In genomic region chr4:5893013-5893580, GRCh38 we compare ENCODE assay signal across 10 cellular contexts. TPM values are rescaled to one million over a fixed set of nuclear protein-coding genes. Genes with fewer than 3 reads are reported as not detected.
A peak's percentile ranks its signal among the peaks of the same experiment; 100 is the strongest.
DNase-seq lines count a peak whose midpoint lies in the region; ATAC-seq and TF ChIP-seq lines count a peak whose summit lies in the region.
"Had no signal": no experiment of that assay in that cellular context is flagged by ENCODE, and none has a peak within 500 bp of the region (broad histone marks: within the 10 kb centered on the region; RNA-seq: fewer than 3 reads in every experiment).

Gene CRMP1, minus strand, starts transcription at chr4:5893086. Its CDS starts 117 bp downstream, at chr4:5892969.

- 30% methylated on average over 4 of the region's 66 CpGs for WGBS in mammary epithelial cell (ENCODE audit: low coverage, missing lambda C conversion rate)

- H3K27ac Mint-ChIP-seq in mesothelial cell of epicardium: no peak within 1 kb of the TSS
- H3K27ac Mint-ChIP-seq: T-helper 17 cell had no signal

- peak within 1 kb of the TSS; percentile 77 to 99 (median 95) for H3K4me2 ChIP-seq in BLaER1 treated with 17β-estradiol and CSF1 and Interleukin-3, amounts not matched to agents 10 nM and 100 nM
- H3K4me2 ChIP-seq in mammary epithelial cell (ENCODE audit: insufficient read depth, low read depth, low read length): peak within 1 kb of the TSS; percentile 64

- peaks cover 6 to 23% (median 9%) of the 10 kb centered on the region in 11 experiments; a peak in 21 of 22 replicates for H3K9me3 ChIP-seq in BLaER1 treated with 17β-estradiol and CSF1 and Interleukin-3, amounts not matched to agents 10 nM and 100 nM (replicated peaks in 1 of 11)
- no peaks in the 10 kb centered on the region for H3K9me3 ChIP-seq in mammary epithelial cell (replicated peaks; ENCODE audit: insufficient read depth, low read length)

- H3K27me3 Mint-ChIP-seq in mesothelial cell of epicardium (ENCODE audit: low read depth): peaks cover 88% of the 10 kb centered on the region

- no peaks in the 10 kb centered on the region for H3K36me3 Mint-ChIP-seq in mesothelial cell of epicardium

- no peak for TF ChIP-seq CTCF in mammary epithelial cell (conservative IDR thresholded peaks at IDR 0.05 in 1 of 2, IDR thresholded peaks at IDR 0.05 in 1 of 2; ENCODE audit: extremely low read depth in 1 of 2, insufficient read depth in 1 of 2, low read depth in 1 of 2, low read length in 2 of 2)
- TF ChIP-seq CTCF in mesothelial cell of epicardium (IDR thresholded peaks at IDR 0.05; ENCODE audit: unreplicated experiment): no peak

- H3K4me1 ChIP-seq in BLaER1 treated with 17β-estradiol and CSF1 and Interleukin-3, amounts not matched to agents 10 nM and 100 nM: peaks cover 45 to 88% (median 74%) of the 10 kb centered on the region in 10 experiments
- no peaks in the 10 kb centered on the region for H3K4me1 ChIP-seq in mammary epithelial cell (ENCODE audit: insufficient read depth, low read length)

- dilution Hi-C loops in mammary epithelial cell (cut with HindIII; ENCODE audit: low sequenced_read_pairs): no loop called here

- ATAC-seq in HG02571 (IDR thresholded peaks at IDR 0.05; ENCODE audit: unreplicated experiment) (no peak), left colon (no peak), HG02763 (IDR thresholded peaks at IDR 0.05; ENCODE audit: unreplicated experiment) (no peak)
- ATAC-seq: stimulated activated naive CD8-positive, alpha-beta T cell treated with anti-CD3 and anti-CD28 coated beads, Interleukin-15, Interleukin-2, amounts not matched to agents 100 U/mL and 50 U/mL, for 24 hours; T-helper 17 cell had no signal

- CTCF ChIA-PET in mammary epithelial cell (lab: Charles Lee; ENCODE audit: low non-redundant PET): no interaction called here

- H3K4me1 Mint-ChIP-seq in mesothelial cell of epicardium: peaks cover 14% of the 10 kb centered on the region

- DNase-seq in NCI-H146 (lab: John Stamatoyannopoulos, UW) (peak; percentile 87), mammary epithelial cell (no peak), mesothelial cell of epicardium (ENCODE audit: low spot score in 2 of 2, unreplicated experiment in 2 of 2) (no peak), inferior parietal cortex (ENCODE audit: extremely low spot score) (no peak), left colon (no peak)
- DNase-seq: stimulated activated naive CD8-positive, alpha-beta T cell treated with anti-CD3 and anti-CD28 coated beads, Interleukin-15, Interleukin-2, amounts not matched to agents 100 U/mL and 50 U/mL, for 24 hours; T-helper 17 cell had no signal

- H3K9ac ChIP-seq in BLaER1 treated with 17β-estradiol and CSF1 and Interleukin-3, amounts not matched to agents 10 nM and 100 nM: peak within 1 kb of the TSS in 1 of 11 experiments; percentile 23; a peak in 2 of 22 replicates
- H3K9ac ChIP-seq in mammary epithelial cell (ENCODE audit: insufficient read depth, low read length): no peak within 1 kb of the TSS

- no TSS peak for BruUV-seq in mammary epithelial cell (replicated peaks; lab: Mats Ljungman, UMichigan)

- intact Hi-C loops in mammary epithelial cell (cut with micrococcal nuclease): no loop called here
- intact Hi-C loops in left colon (cut with DNase I, micrococcal nuclease): no loop called here

- H2AFZ ChIP-seq in mammary epithelial cell (ENCODE audit: low read depth, low read length): no peak within 1 kb of the TSS

- H3K4me3 Mint-ChIP-seq in mesothelial cell of epicardium: peak within 1 kb of the TSS; percentile 20
- H3K4me3 Mint-ChIP-seq: T-helper 17 cell had no signal

- peaks cover 17 to 73% (median 24%) of the 10 kb centered on the region in 11 experiments for H3K27me3 ChIP-seq in BLaER1 treated with 17β-estradiol and CSF1 and Interleukin-3, amounts not matched to agents 10 nM and 100 nM
- H3K27me3 ChIP-seq in mammary epithelial cell (ENCODE audit: insufficient read depth, low read length): peaks cover 58% of the 10 kb centered on the region

- in situ Hi-C loops in mammary epithelial cell (cut with MboI; ENCODE audit: low sequenced_read_pairs in 2 of 2): no loop called here

- H3K4me3 ChIP-seq in BLaER1 treated with 17β-estradiol and CSF1 and Interleukin-3, amounts not matched to agents 10 nM and 100 nM: peak within 1 kb of the TSS in 9 of 10 experiments; percentile 26 to 62 (median 47); a peak in 15 of 20 replicates
- no peak within 1 kb of the TSS for H3K4me3 ChIP-seq in mammary epithelial cell (replicated peaks in 1 of 3; ENCODE audit: insufficient read depth in 1 of 3, low read depth in 2 of 3, low read length in 3 of 3)

- peaks cover 4% of the 10 kb centered on the region for H3K9me3 Mint-ChIP-seq in mesothelial cell of epicardium

- no peaks in the 10 kb centered on the region for H3K79me2 ChIP-seq in mammary epithelial cell (ENCODE audit: insufficient read depth, low read length)

- H3K36me3 ChIP-seq in BLaER1 treated with 17β-estradiol and CSF1 and Interleukin-3, amounts not matched to agents 10 nM and 100 nM: no peaks in the 10 kb centered on the region
- no peaks in the 10 kb centered on the region for H3K36me3 ChIP-seq in mammary epithelial cell (ENCODE audit: insufficient read depth, low read length)

- H4K20me1 ChIP-seq in BLaER1 treated with 17β-estradiol and CSF1 and Interleukin-3, amounts not matched to agents 10 nM and 100 nM: peaks cover 0 to 60% (median 18%) of the 10 kb centered on the region in 11 experiments; a peak in 15 of 22 replicates
- H4K20me1 ChIP-seq in mammary epithelial cell (ENCODE audit: insufficient read depth, low read length): no peaks in the 10 kb centered on the region

- 0 out of 22 replicates have a peak within 1 kb of the TSS, but pooled peaks of 1 of the 11 experiments have one; percentile 6 for H3K27ac ChIP-seq in BLaER1 treated with 17β-estradiol and CSF1 and Interleukin-3, amounts not matched to agents 10 nM and 100 nM
- no peak within 1 kb of the TSS for H3K27ac ChIP-seq in mammary epithelial cell (ENCODE audit: insufficient read depth, low read depth, low read length)

RNA-seq across cellular contexts. Expression of gene CRMP1, which starts in this region (rescaled TPM):
- total RNA-seq in mammary epithelial cell: under 1 TPM; under 0.01 to 0.14 TPM
- 0.03 TPM for polyA plus RNA-seq in mammary epithelial cell
- polyA minus RNA-seq in mammary epithelial cell: not detected
- 14.6 to 16.5 TPM (median 15.7 TPM) in 3 replicates for total RNA-seq in mesothelial cell of epicardium
- total RNA-seq in left colon: 1 to 10 TPM in 1 of 2 donors, under 1 TPM in 1; 0.37 to 1.2 TPM
- total RNA-seq: T-helper 17 cell had no signal

Comparison
In these comparisons a context has a peak if more than half of its experiments do, and no peak if none do; other contexts are left out.
1. H3K4me3 ChIP-seq: peak in BLaER1 treated with 17β-estradiol and CSF1 and Interleukin-3, amounts not matched to agents 10 nM and 100 nM (9 of 10); none in mammary epithelial cell (0 of 3).